1 cellular context compared by ENCODE assay signal in the genomic region with DNA sequence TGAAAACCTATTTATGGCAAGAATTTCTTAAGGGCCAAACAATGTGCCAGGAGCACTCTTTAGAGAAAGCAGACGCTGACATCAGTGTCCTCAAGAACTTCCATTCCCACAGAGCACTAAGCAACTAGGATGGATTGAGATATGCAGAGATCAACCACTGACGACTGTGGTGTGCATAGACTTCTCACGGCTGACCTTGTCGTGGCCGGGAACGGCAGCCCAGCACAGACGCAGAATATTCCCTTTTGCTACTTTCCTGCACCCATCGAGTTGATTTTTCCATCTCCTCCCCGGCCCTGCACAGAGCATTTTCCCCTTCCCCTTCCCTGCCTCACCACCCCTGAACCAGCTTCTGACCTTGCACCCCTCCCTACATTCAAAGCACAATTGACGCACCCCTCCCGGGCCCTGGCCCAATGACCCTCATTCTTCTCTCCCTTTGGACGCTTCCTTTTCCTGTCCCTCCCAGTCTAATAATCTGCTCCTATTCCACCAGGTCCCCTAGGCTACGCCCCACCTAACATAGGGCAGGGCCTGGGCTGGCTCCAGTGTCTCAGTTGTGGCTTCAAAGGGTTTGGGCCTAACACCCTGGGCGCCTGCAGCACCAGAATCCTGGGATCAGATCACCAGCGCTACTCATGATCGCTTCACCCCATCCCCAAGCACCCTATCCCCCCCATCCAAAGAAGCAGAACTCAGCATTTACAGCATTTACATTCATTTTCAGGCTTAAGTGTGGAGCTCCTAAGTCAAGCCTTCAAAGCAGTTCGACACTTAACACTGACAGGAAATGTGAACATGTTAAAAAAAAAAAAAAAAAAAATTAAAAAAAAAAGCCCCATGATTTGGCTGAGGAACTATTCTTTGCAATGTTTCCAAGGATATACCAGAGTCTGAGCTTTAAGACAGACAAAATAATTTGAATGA.
TF ChIP-seq lines count a peak whose summit lies in the region.

No MANE protein-coding gene starts in this region.

TF ChIP-seq in endothelial cell of umbilical vein, 7 proteins besides CTCF, POLR2A, EP300 and RAD21:
- no peak for TF ChIP-seq MYC (IDR thresholded peaks at IDR 0.05; ENCODE audit: low read depth, low read length)
- TF ChIP-seq POLR2AphosphoS5 (IDR thresholded peaks at IDR 0.05; ENCODE audit: insufficient read depth, low read depth, low read length) = no peak
- TF ChIP-seq, protein P1, sequence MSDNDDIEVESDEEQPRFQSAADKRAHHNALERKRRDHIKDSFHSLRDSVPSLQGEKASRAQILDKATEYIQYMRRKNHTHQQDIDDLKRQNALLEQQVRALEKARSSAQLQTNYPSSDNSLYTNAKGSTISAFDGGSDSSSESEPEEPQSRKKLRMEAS (IDR thresholded peaks at IDR 0.05; ENCODE audit: insufficient read depth, insufficient read length) = no peak
- TF ChIP-seq GATA2 (IDR thresholded peaks at IDR 0.05; ENCODE audit: insufficient read depth, insufficient read length, low read depth, low read length) = no peak
- no peak for TF ChIP-seq FOS (IDR thresholded peaks at IDR 0.05; ENCODE audit: borderline replicate concordance, insufficient read depth, low read length)
- TF ChIP-seq EZH2 (IDR thresholded peaks at IDR 0.05; ENCODE audit: borderline replicate concordance, low read depth, low read length, severe bottlenecking) = no peak
- no peak for TF ChIP-seq JUN (IDR thresholded peaks at IDR 0.05; ENCODE audit: borderline replicate concordance, insufficient read depth, insufficient read length, low read depth)
